22 cellular contexts compared by ENCODE assay signal in the genomic region with DNA sequence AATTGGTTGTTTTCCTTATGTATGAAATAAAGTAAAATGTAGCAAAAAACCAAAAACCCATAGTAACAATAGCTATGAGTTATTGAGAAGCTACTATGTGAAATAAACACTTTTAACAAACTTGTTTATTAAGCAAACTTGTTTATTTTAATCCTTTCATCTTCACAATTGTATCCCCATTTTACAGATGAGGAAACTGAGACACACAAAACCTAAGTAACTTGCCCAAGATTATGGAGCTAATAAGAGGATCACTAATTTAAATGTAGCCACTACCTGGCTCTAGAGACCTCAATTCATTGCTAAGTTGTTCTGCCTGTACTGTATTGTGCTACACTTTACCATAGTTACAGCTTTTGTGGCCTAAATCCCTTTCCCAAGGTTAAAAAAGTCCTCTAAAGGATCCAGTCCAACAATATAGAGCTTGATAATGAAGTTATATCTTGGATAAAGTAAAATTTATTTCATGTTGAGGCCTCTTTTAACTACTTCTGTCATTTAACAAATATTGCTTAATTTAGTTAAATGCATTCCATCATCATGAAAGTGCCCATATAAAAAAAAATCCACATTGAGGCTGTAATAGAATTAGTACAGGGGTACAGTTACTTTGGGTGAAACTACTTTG.
"Had no signal": no experiment of that assay in that cellular context is flagged by ENCODE, and none has a peak within 500 bp of the region (broad histone marks: within the 10 kb centered on the region; RNA-seq: fewer than 3 reads in every experiment).

No MANE protein-coding gene starts in this region.

- H3K9me3 ChIP-seq: left lung, lower lobe of right lung, ovary, sigmoid colon, spleen, testis, tibial artery had no signal

- H3K4me3 ChIP-seq: dorsolateral prefrontal cortex, left lung, lower lobe of right lung, ovary, sigmoid colon, skin epidermis, spleen, testis, tibial artery had no signal

- DNase-seq: dorsolateral prefrontal cortex; effector CD4-positive, alpha-beta T cell; head of caudate nucleus; hippocampal formation; left lung; lower lobe of right lung; naive thymus-derived CD8-positive, alpha-beta T cell; nephron progenitor cell; occipital lobe; ovary; posterior cingulate gyrus; retina; sigmoid colon; spleen; stimulated activated CD4-positive, alpha-beta T cell treated with anti-CD3 and anti-CD28 coated beads, Interleukin-4, amount 100 ng/mL, for 4 hours; stimulated activated naive CD8-positive, alpha-beta T cell treated with anti-CD3 and anti-CD28 coated beads, Interleukin-15, Interleukin-2, amounts not matched to agents 100 U/mL and 50 U/mL, for 24 hours; substantia nigra; testis; tibial artery had no signal

- H3K4me1 Mint-ChIP-seq: naive thymus-derived CD8-positive, alpha-beta T cell; stimulated activated memory B cell treated with anti-CD40 and anti-IgM and Interleukin-4, amounts not matched to agents 10 μg/mL and 1 μg/mL and 100 μg/mL, for 72 hours had no signal

- H3K27me3 Mint-ChIP-seq: stimulated activated memory B cell treated with anti-CD40 and anti-IgM and Interleukin-4, amounts not matched to agents 10 μg/mL and 1 μg/mL and 100 μg/mL, for 72 hours; type B pancreatic cell had no signal

- H3K27me3 ChIP-seq: dorsolateral prefrontal cortex, left lung, ovary, sigmoid colon, spleen, testis, tibial artery had no signal

- H3K27ac Mint-ChIP-seq: naive thymus-derived CD8-positive, alpha-beta T cell; nephron progenitor cell; stimulated activated memory B cell treated with anti-CD40 and anti-IgM and Interleukin-4, amounts not matched to agents 10 μg/mL and 1 μg/mL and 100 μg/mL, for 72 hours; type B pancreatic cell had no signal

- H3K4me3 Mint-ChIP-seq: naive thymus-derived CD8-positive, alpha-beta T cell; nephron progenitor cell; stimulated activated memory B cell treated with anti-CD40 and anti-IgM and Interleukin-4, amounts not matched to agents 10 μg/mL and 1 μg/mL and 100 μg/mL, for 72 hours; type B pancreatic cell had no signal

- H3K4me1 ChIP-seq: left lung, lower lobe of right lung, spleen, testis, tibial artery had no signal

- H3K36me3 Mint-ChIP-seq: naive thymus-derived CD8-positive, alpha-beta T cell; stimulated activated memory B cell treated with anti-CD40 and anti-IgM and Interleukin-4, amounts not matched to agents 10 μg/mL and 1 μg/mL and 100 μg/mL, for 72 hours had no signal

- H3K9me3 Mint-ChIP-seq: naive thymus-derived CD8-positive, alpha-beta T cell; nephron progenitor cell; stimulated activated memory B cell treated with anti-CD40 and anti-IgM and Interleukin-4, amounts not matched to agents 10 μg/mL and 1 μg/mL and 100 μg/mL, for 72 hours had no signal

- H3K36me3 ChIP-seq: left lung, lower lobe of right lung, ovary, sigmoid colon, spleen, tibial artery had no signal

- ATAC-seq: naive thymus-derived CD8-positive, alpha-beta T cell; stimulated activated memory B cell treated with anti-CD40 and anti-IgM and Interleukin-4, amounts not matched to agents 10 μg/mL and 1 μg/mL and 100 μg/mL, for 72 hours; stimulated activated naive CD8-positive, alpha-beta T cell treated with anti-CD3 and anti-CD28 coated beads, Interleukin-15, Interleukin-2, amounts not matched to agents 100 U/mL and 50 U/mL, for 24 hours had no signal

- H3K27ac ChIP-seq: dorsolateral prefrontal cortex, left lung, lower lobe of right lung, ovary, skin epidermis, spleen, testis, tibial artery had no signal
